In the genomic region with DNA sequence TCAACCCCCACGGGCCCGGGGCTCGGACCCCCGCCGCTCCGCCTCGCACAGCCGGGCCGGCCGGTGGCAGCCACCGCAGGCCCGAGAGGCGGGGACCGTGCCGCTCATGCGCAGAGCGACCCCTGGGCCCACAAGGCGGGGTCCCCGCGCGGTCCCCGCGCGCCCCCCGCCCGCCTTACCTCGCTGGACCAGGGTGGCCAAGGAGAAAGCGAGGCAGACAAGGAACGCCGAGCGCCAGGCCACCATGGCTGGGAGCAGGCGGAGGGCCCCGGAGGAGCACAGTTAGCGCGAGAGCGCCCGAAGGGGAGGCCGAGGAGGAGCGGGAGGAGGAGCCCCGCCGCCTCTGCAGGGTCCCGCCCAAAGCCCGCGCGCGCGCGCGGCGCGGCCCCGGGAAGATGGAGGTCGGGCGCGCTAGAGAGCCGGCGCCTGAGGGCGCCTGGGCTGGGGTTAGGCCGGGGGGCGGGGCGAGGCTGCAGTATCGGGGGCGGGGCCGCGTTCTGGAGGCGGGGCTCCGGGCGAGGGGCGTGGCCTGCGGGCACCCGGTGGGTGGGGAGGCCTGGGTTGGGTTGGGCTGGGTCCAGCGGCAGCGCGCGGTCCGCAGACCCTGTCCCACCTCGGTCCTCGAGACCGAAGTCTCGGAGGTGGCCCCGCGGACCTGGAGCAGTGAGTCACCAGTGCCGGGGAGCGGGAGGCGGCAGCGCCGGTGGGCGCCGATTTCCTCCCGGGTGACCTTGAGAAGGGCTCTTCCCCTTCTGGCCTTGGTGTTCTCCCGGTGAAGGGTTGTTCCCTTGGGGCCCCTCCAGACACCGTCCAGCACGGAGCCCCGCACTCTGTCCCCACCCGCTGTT, we compare ENCODE assay signal across 1 cellular context.
TF ChIP-seq lines count a peak whose summit lies in the region.

A gene with protein sequence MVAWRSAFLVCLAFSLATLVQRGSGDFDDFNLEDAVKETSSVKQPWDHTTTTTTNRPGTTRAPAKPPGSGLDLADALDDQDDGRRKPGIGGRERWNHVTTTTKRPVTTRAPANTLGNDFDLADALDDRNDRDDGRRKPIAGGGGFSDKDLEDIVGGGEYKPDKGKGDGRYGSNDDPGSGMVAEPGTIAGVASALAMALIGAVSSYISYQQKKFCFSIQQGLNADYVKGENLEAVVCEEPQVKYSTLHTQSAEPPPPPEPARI (minus strand): TSS at position 326 of the 848 bp plus-strand sequence. CDS start 80 bp downstream, at position 246.

TF ChIP-seq in K562, 482 proteins besides CTCF, POLR2A, EP300 and RAD21 (continued from another document):
- TF ChIP-seq, protein P1, sequence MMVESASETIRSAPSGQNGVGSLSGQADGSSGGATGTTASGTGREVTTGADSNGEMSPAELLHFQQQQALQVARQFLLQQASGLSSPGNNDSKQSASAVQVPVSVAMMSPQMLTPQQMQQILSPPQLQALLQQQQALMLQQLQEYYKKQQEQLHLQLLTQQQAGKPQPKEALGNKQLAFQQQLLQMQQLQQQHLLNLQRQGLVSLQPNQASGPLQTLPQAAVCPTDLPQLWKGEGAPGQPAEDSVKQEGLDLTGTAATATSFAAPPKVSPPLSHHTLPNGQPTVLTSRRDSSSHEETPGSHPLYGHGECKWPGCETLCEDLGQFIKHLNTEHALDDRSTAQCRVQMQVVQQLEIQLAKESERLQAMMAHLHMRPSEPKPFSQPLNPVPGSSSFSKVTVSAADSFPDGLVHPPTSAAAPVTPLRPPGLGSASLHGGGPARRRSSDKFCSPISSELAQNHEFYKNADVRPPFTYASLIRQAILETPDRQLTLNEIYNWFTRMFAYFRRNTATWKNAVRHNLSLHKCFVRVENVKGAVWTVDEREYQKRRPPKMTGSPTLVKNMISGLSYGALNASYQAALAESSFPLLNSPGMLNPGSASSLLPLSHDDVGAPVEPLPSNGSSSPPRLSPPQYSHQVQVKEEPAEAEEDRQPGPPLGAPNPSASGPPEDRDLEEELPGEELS (CRISPR knock-in tag; IDR thresholded peaks at IDR 0.05; ENCODE audit: borderline replicate concordance), result no peak
- TF ChIP-seq ZNF184 (CRISPR knock-in tag; IDR thresholded peaks at IDR 0.05) (no peak), SIN3B (IDR thresholded peaks at IDR 0.05; ENCODE audit: low read depth) (peak; percentile 35; the same call in 1 of the 2 replicates), SP1 (CRISPR knock-in tag; IDR thresholded peaks at IDR 0.05) (0 out of 2 replicates have a peak, but pooled peaks have one; percentile 43), RB1 (IDR thresholded peaks at IDR 0.05; ENCODE audit: low read depth) (peak; percentile 54; the same call in 1 of the 2 replicates), POLR2B (IDR thresholded peaks at IDR 0.05; ENCODE audit: low read depth, partially characterized antibody) (peak; percentile 58), MEIS2 (IDR thresholded peaks at IDR 0.05; ENCODE audit: partially characterized antibody) (peak; percentile 50), ILF3 (IDR thresholded peaks at IDR 0.05; ENCODE audit: borderline replicate concordance) (peak; percentile 26; the same call in 1 of the 2 replicates), NFIX (CRISPR knock-in tag; IDR thresholded peaks at IDR 0.05; ENCODE audit: low read depth) (no peak), TCF3 (CRISPR knock-in tag; IDR thresholded peaks at IDR 0.05) (no peak), CCNT2 (IDR thresholded peaks at IDR 0.05; ENCODE audit: borderline replicate concordance, extremely low read depth, insufficient read length, low read depth, low read length) (peak; percentile 27), EWSR1 (IDR thresholded peaks at IDR 0.05; ENCODE audit: borderline replicate concordance, low read depth, partially characterized antibody) (no peak), ATF7 (IDR thresholded peaks at IDR 0.05) (0 out of 2 replicates have a peak, but pooled peaks have one; percentile 21), MEF2A (IDR thresholded peaks at IDR 0.05; ENCODE audit: control insufficient read depth, low read depth, low read length) (no peak)
- TF ChIP-seq, protein P2, sequence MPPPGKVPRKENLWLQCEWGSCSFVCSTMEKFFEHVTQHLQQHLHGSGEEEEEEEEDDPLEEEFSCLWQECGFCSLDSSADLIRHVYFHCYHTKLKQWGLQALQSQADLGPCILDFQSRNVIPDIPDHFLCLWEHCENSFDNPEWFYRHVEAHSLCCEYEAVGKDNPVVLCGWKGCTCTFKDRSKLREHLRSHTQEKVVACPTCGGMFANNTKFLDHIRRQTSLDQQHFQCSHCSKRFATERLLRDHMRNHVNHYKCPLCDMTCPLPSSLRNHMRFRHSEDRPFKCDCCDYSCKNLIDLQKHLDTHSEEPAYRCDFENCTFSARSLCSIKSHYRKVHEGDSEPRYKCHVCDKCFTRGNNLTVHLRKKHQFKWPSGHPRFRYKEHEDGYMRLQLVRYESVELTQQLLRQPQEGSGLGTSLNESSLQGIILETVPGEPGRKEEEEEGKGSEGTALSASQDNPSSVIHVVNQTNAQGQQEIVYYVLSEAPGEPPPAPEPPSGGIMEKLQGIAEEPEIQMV (tag; conservative IDR thresholded peaks at IDR 0.05; ENCODE audit: low read depth), result peak; percentile 90
- TF ChIP-seq, protein P3, sequence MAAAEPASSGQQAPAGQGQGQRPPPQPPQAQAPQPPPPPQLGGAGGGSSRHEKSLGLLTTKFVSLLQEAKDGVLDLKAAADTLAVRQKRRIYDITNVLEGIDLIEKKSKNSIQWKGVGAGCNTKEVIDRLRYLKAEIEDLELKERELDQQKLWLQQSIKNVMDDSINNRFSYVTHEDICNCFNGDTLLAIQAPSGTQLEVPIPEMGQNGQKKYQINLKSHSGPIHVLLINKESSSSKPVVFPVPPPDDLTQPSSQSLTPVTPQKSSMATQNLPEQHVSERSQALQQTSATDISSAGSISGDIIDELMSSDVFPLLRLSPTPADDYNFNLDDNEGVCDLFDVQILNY (CRISPR knock-in tag; IDR thresholded peaks at IDR 0.05), result no peak
- TF ChIP-seq, protein P4, sequence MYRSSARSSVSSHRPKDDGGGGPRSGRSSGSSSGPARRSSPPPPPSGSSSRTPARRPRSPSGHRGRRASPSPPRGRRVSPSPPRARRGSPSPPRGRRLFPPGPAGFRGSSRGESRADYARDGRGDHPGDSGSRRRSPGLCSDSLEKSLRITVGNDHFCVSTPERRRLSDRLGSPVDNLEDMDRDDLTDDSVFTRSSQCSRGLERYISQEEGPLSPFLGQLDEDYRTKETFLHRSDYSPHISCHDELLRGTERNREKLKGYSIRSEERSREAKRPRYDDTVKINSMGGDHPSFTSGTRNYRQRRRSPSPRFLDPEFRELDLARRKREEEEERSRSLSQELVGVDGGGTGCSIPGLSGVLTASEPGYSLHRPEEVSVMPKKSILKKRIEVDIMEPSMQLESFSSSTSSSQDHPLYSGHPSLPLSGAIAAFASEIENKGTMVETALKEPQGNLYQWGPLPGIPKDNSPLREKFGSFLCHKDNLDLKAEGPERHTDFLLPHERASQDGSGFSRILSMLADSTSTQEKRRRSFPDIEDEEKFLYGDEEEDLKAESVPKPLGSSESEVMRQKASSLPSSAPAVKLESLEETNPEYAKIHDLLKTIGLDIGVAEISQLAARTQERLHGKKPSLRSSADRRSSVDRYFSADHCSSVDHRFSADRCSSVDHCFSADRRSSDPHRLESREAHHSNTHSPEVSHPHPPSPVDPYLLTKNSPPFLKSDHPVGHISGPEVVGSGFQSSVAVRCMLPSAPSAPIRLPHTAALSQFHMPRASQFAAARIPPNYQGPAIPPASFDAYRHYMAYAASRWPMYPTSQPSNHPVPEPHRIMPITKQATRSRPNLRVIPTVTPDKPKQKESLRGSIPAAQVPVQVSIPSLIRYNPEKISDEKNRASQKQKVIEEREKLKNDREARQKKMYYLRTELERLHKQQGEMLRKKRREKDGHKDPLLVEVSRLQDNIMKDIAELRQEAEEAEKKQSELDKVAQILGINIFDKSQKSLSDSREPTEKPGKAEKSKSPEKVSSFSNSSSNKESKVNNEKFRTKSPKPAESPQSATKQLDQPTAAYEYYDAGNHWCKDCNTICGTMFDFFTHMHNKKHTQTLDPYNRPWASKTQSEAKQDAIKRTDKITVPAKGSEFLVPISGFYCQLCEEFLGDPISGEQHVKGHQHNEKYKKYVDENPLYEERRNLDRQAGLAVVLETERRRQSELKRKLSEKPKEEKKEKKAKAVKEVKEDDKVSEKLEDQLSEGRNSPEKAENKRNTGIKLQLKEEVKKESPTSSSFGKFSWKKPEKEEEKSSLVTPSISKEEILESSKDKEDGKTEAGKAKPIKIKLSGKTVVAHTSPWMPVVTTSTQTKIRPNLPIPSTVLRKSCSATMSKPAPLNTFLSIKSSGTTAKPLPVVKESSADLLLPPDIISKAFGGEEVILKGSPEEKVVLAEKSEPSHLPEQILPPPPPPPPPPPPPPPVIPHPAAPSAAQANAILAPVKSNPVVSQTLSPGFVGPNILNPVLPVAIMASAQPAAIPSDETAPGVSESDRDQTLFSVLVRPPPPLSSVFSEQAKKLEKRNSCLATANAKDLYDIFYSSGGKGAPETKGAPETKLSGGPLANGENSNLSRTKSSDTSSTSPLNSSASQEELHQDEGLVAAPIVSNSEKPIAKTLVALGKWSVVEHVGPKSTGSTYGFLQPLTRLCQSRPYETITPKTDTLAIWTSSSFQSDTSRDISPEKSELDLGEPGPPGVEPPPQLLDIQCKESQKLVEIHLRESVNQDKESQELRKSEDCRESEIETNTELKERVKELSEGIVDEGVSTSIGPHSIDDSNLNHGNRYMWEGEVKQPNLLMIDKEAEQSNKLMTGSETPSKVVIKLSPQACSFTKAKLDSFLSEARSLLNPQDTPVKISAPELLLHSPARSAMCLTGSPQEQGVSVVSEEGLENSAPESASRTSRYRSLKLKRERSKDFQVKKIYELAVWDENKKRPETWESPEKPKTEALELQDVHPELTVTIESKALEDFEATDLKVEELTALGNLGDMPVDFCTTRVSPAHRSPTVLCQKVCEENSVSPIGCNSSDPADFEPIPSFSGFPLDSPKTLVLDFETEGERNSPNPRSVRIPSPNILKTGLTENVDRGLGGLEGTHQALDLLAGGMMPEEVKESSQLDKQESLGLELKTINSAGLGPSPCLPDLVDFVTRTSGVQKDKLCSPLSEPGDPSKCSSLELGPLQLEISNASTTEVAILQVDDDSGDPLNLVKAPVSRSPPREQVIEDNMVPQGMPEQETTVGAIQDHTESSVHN (IDR thresholded peaks at IDR 0.05; ENCODE audit: borderline replicate concordance in 1 of 2, low read depth in 1 of 2), result no peak
- TF ChIP-seq, protein P5, sequence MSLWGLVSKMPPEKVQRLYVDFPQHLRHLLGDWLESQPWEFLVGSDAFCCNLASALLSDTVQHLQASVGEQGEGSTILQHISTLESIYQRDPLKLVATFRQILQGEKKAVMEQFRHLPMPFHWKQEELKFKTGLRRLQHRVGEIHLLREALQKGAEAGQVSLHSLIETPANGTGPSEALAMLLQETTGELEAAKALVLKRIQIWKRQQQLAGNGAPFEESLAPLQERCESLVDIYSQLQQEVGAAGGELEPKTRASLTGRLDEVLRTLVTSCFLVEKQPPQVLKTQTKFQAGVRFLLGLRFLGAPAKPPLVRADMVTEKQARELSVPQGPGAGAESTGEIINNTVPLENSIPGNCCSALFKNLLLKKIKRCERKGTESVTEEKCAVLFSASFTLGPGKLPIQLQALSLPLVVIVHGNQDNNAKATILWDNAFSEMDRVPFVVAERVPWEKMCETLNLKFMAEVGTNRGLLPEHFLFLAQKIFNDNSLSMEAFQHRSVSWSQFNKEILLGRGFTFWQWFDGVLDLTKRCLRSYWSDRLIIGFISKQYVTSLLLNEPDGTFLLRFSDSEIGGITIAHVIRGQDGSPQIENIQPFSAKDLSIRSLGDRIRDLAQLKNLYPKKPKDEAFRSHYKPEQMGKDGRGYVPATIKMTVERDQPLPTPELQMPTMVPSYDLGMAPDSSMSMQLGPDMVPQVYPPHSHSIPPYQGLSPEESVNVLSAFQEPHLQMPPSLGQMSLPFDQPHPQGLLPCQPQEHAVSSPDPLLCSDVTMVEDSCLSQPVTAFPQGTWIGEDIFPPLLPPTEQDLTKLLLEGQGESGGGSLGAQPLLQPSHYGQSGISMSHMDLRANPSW (CRISPR knock-in tag; IDR thresholded peaks at IDR 0.05), result no peak
- TF ChIP-seq, protein P6, sequence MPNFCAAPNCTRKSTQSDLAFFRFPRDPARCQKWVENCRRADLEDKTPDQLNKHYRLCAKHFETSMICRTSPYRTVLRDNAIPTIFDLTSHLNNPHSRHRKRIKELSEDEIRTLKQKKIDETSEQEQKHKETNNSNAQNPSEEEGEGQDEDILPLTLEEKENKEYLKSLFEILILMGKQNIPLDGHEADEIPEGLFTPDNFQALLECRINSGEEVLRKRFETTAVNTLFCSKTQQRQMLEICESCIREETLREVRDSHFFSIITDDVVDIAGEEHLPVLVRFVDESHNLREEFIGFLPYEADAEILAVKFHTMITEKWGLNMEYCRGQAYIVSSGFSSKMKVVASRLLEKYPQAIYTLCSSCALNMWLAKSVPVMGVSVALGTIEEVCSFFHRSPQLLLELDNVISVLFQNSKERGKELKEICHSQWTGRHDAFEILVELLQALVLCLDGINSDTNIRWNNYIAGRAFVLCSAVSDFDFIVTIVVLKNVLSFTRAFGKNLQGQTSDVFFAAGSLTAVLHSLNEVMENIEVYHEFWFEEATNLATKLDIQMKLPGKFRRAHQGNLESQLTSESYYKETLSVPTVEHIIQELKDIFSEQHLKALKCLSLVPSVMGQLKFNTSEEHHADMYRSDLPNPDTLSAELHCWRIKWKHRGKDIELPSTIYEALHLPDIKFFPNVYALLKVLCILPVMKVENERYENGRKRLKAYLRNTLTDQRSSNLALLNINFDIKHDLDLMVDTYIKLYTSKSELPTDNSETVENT (CRISPR knock-in tag; IDR thresholded peaks at IDR 0.05), result peak; percentile 24; the same call in 1 of the 2 replicates
